Comparison of ENCODE assay signal across 8 cellular contexts in genomic region chr7:95545007-95545615, GRCh38. TPM values are rescaled to one million over a fixed set of nuclear protein-coding genes. Genes with fewer than 3 reads are reported as not detected.
DNase-seq lines count a peak whose midpoint lies in the region; ATAC-seq and TF ChIP-seq lines count a peak whose summit lies in the region.

No MANE protein-coding gene starts in this region.

- H3K27me3 ChIP-seq in colonic mucosa (no peaks in the 10 kb centered on the region), liver (ENCODE audit: control insufficient read depth in 4 of 4, insufficient read depth in 4 of 4, low read length in 3 of 4) (no peaks in the 10 kb centered on the region), thyroid gland (no peaks in the 10 kb centered on the region)

- TF ChIP-seq CTCF in colonic mucosa (IDR thresholded peaks at IDR 0.05) (peak; percentile 44), liver (IDR thresholded peaks at IDR 0.05; ENCODE audit: low read depth, low read length, missing input control) (peak; percentile 66), thyroid gland (IDR thresholded peaks at IDR 0.05) (peak in 5 of 6 experiments; percentile 33 to 92 (median 79))

- 4% methylated on average over 3 of the region's 3 CpGs for WGBS in liver
- 4 to 7% methylated on average over 3 of the region's 3 CpGs for WGBS in thyroid gland, 2 donors

- peak overlapping the region in 1 of 2 donors; percentile 72 for H3K9ac ChIP-seq in colonic mucosa (ENCODE audit: low read depth in 2 of 2, low read length in 2 of 2)
- peak overlapping the region; percentile 23 to 43 for H3K9ac ChIP-seq in liver (ENCODE audit: low read depth in 1 of 2, low read length in 2 of 2)

- H3K9me3 ChIP-seq in colonic mucosa, result no peaks in the 10 kb centered on the region
- no peaks in the 10 kb centered on the region for H3K9me3 ChIP-seq in liver (ENCODE audit: control insufficient read depth in 4 of 4, low read length in 3 of 4)
- no peaks in the 10 kb centered on the region for H3K9me3 ChIP-seq in thyroid gland

- H3K4me3 ChIP-seq in colonic mucosa (no peak overlapping the region), liver (ENCODE audit: low read depth in 1 of 3, low read length in 3 of 3) (peak overlapping the region; percentile 36 to 45 (median 39)), thyroid gland (replicated peaks in 1 of 3) (no peak overlapping the region)

- no peaks in the 10 kb centered on the region for H3K4me1 ChIP-seq in colonic mucosa
- peaks cover 17 to 54% (median 45%) of the 10 kb centered on the region in 4 donors for H3K4me1 ChIP-seq in liver (ENCODE audit: control insufficient read depth in 4 of 4, insufficient read depth in 4 of 4, low read length in 3 of 4)
- peaks cover 42 to 51% of the 10 kb centered on the region in 2 donors for H3K4me1 ChIP-seq in thyroid gland

- ATAC-seq in GM19467 (IDR thresholded peaks at IDR 0.05; ENCODE audit: unreplicated experiment) (no peak), GM19397 (IDR thresholded peaks at IDR 0.05; ENCODE audit: unreplicated experiment) (no peak)

- H3K36me3 ChIP-seq in colonic mucosa (no peaks in the 10 kb centered on the region), liver (ENCODE audit: control insufficient read depth in 4 of 4, insufficient read depth in 3 of 4, low read depth in 1 of 4, low read length in 3 of 4) (no peaks in the 10 kb centered on the region), thyroid gland (no peaks in the 10 kb centered on the region)

- intact Hi-C loops in colonic mucosa (cut with DNase I), result loop anchor here (5.0 kb wide), 1 partner anchor 52 kb away; the partner anchor contains the start of gene PDK4
- intact Hi-C loops in thyroid gland (cut with DNase I), result no loop called here

- TF ChIP-seq POLR2A in thyroid gland (IDR thresholded peaks at IDR 0.05), result peak in 1 of 2 donors; percentile 23

- H3K27ac ChIP-seq in colonic mucosa, result no peak overlapping the region
- H3K27ac ChIP-seq in liver (ENCODE audit: low read depth in 1 of 2, low read length in 2 of 2), result peak overlapping the region; percentile 61 to 63
- peak overlapping the region; percentile 64 to 98 (median 82) for H3K27ac ChIP-seq in thyroid gland

- DNase-seq in ELR (ENCODE audit: low read depth), result peak; percentile 68
- DNase-seq in NCI-H1092 treated with DMSO at 0.1 percent for 48 hours (lab: John Stamatoyannopoulos, UW), result peak; percentile 42
- peak; percentile 68 for DNase-seq in colonic mucosa
- DNase-seq in thyroid gland, result peak; percentile 60 to 62
- DNase-seq in NCI-H748 (lab: John Stamatoyannopoulos, UW; ENCODE audit: unreplicated experiment), result no peak

- peak; percentile 88 for TF ChIP-seq RAD21 in liver (IDR thresholded peaks at IDR 0.05)

TF ChIP-seq in liver, 16 proteins besides CTCF, POLR2A, EP300 and RAD21:
- TF ChIP-seq YY1 (IDR thresholded peaks at IDR 0.05) (peak; percentile 37), EGR1 (IDR thresholded peaks at IDR 0.05; ENCODE audit: low read depth in 2 of 2) (no peak), FOXA2 (IDR thresholded peaks at IDR 0.05) (no peak), HNF4G (IDR thresholded peaks at IDR 0.05) (no peak), FOXA1 (IDR thresholded peaks at IDR 0.05) (no peak), HNF4A (conservative IDR thresholded peaks at IDR 0.05) (peak; percentile 42 to 81), TAF1 (conservative IDR thresholded peaks at IDR 0.05) (no peak), GABPA (IDR thresholded peaks at IDR 0.05 in 1 of 2, conservative IDR thresholded peaks at IDR 0.05 in 1 of 2) (no peak), RXRA (IDR thresholded peaks at IDR 0.05) (peak; percentile 90 to 97), SP1 (IDR thresholded peaks at IDR 0.05) (peak; percentile 88), JUND (IDR thresholded peaks at IDR 0.05) (peak; percentile 84 to 91), NR2F2 (IDR thresholded peaks at IDR 0.05) (peak; percentile 57), ATF3 (IDR thresholded peaks at IDR 0.05) (peak; percentile 24)
- TF ChIP-seq, protein P1, sequence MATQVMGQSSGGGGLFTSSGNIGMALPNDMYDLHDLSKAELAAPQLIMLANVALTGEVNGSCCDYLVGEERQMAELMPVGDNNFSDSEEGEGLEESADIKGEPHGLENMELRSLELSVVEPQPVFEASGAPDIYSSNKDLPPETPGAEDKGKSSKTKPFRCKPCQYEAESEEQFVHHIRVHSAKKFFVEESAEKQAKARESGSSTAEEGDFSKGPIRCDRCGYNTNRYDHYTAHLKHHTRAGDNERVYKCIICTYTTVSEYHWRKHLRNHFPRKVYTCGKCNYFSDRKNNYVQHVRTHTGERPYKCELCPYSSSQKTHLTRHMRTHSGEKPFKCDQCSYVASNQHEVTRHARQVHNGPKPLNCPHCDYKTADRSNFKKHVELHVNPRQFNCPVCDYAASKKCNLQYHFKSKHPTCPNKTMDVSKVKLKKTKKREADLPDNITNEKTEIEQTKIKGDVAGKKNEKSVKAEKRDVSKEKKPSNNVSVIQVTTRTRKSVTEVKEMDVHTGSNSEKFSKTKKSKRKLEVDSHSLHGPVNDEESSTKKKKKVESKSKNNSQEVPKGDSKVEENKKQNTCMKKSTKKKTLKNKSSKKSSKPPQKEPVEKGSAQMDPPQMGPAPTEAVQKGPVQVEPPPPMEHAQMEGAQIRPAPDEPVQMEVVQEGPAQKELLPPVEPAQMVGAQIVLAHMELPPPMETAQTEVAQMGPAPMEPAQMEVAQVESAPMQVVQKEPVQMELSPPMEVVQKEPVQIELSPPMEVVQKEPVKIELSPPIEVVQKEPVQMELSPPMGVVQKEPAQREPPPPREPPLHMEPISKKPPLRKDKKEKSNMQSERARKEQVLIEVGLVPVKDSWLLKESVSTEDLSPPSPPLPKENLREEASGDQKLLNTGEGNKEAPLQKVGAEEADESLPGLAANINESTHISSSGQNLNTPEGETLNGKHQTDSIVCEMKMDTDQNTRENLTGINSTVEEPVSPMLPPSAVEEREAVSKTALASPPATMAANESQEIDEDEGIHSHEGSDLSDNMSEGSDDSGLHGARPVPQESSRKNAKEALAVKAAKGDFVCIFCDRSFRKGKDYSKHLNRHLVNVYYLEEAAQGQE (IDR thresholded peaks at IDR 0.05), result no peak
- TF ChIP-seq, protein P2, sequence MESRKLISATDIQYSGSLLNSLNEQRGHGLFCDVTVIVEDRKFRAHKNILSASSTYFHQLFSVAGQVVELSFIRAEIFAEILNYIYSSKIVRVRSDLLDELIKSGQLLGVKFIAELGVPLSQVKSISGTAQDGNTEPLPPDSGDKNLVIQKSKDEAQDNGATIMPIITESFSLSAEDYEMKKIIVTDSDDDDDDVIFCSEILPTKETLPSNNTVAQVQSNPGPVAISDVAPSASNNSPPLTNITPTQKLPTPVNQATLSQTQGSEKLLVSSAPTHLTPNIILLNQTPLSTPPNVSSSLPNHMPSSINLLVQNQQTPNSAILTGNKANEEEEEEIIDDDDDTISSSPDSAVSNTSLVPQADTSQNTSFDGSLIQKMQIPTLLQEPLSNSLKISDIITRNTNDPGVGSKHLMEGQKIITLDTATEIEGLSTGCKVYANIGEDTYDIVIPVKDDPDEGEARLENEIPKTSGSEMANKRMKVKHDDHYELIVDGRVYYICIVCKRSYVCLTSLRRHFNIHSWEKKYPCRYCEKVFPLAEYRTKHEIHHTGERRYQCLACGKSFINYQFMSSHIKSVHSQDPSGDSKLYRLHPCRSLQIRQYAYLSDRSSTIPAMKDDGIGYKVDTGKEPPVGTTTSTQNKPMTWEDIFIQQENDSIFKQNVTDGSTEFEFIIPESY (IDR thresholded peaks at IDR 0.05), result no peak
- TF ChIP-seq, protein P3, sequence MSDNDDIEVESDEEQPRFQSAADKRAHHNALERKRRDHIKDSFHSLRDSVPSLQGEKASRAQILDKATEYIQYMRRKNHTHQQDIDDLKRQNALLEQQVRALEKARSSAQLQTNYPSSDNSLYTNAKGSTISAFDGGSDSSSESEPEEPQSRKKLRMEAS (IDR thresholded peaks at IDR 0.05), result no peak

RNA-seq across cellular contexts. Expression of gene PDK4, which starts 51.2 kb away (rescaled TPM):
- total RNA-seq in colonic mucosa (10 to 100 TPM; 11.1 to 27.6 TPM), liver (100 to 1,000 TPM in 1 of 2 donors, 1 to 10 TPM in 1; 6.3 to 116 TPM), thyroid gland (100 to 1,000 TPM in 3 of 4 donors, 10 to 100 TPM in 1; 37.9 to 453 (median 141) TPM)
- 10 to 100 TPM; 31.0 to 69.1 TPM for polyA plus RNA-seq in liver

RNA-seq across cellular contexts. Expression of gene ASB4, which starts 59.4 kb away (rescaled TPM):
- total RNA-seq in colonic mucosa (under 1 TPM; 0.15 to 0.32 TPM), liver (under 1 TPM; 0.09 to 0.50 TPM), thyroid gland (under 1 TPM in 1 of 4 donors, not detected in 3; 0.22 TPM)
- polyA plus RNA-seq in liver, result 1 to 10 TPM in 1 of 2 donors, under 1 TPM in 1; 0.27 to 1.1 TPM

Comparison
In these comparisons a context has a peak if more than half of its experiments do, and no peak if none do; other contexts are left out.
1. H3K4me3 ChIP-seq: peak in liver (3 of 3); none in colonic mucosa (single experiment) and thyroid gland (0 of 3).
2. Peak in every context shown above with its lines, with median percentiles within 50 percentile points of each other: CTCF ChIP-seq.